8 cellular contexts compared by ENCODE assay signal in the genomic region with DNA sequence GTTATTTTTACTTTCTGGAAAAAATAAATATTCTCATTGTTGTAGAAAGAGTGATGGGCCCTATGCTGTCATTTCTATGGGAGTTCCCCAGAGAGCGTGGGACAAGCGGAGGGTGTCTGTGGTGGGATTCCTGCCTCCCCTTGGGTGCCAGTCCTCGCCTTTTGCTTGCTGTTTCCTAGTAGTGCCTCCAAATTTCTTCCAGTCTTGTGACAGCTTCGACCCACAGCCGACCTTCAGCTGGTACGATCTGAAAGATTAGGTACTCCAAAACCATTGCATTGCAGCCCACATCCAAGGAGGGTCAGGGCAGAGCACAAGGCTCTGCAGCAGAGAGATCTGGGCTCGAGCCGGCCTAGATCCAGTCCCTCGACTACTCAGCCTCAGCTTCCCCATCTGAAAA.
"Had no signal": no experiment of that assay in that cellular context is flagged by ENCODE, and none has a peak within 500 bp of the region (broad histone marks: within the 10 kb centered on the region; RNA-seq: fewer than 3 reads in every experiment).

No MANE protein-coding gene starts in this region.

- H3K4me3 ChIP-seq: breast epithelium, heart left ventricle, upper lobe of left lung had no signal

- DNase-seq: activated CD4-positive, alpha-beta T cell treated with anti-CD3 and anti-CD28 coated beads, Interleukin-2, amount 50 U/mL, for 48 hours; activated CD4-positive, CD25-positive, alpha-beta regulatory T cell treated with anti-CD3 and anti-CD28 coated beads, Interleukin-2, amount 50 U/mL, for 72 hours; effector CD8-positive, alpha-beta T cell; foreskin melanocyte; heart left ventricle; mesendoderm; upper lobe of left lung had no signal

- H3K27ac ChIP-seq: heart left ventricle had no signal

- H3K27me3 ChIP-seq: breast epithelium, heart left ventricle, upper lobe of left lung had no signal
